In the genomic region with DNA sequence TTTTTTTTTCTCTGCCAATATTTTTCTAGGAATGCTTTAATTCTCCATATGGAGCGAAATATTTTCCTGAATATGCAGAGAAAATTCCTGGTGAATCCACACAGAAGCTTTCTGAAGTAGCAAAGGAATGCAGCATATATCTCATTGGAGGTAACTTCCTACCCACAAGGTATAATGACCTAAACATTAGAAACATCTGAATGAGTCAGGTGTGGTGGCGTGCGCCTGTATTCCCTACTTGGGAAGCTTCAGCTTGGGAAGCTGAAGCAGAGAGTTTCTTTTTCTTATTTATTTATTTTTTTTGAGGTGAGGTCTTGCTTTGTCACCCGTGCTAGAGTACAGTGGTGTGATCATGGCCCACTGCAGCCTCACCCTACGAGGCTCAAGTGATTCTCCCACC, we compare ENCODE assay signal across 7 cellular contexts.
"Had no signal": no experiment of that assay in that cellular context is flagged by ENCODE, and none has a peak within 500 bp of the region (broad histone marks: within the 10 kb centered on the region; RNA-seq: fewer than 3 reads in every experiment).

No MANE protein-coding gene starts in this region.

- H2AFZ ChIP-seq: GM23248 had no signal

- H3K9me3 ChIP-seq: HAP-1 had no signal

- H3K9ac ChIP-seq: GM23248 had no signal

- DNase-seq: GM23248, GOT3, H7, HFFc6, KBM-7 had no signal

- H3K4me3 ChIP-seq: GM23248, HAP-1 had no signal

- H3K27ac ChIP-seq: GM23248 had no signal

- ATAC-seq: HCT116 had no signal
